Comparison of ENCODE assay signal across 18 cellular contexts in genomic region chr1:43008425-43009108, GRCh38. TPM values are rescaled to one million over a fixed set of nuclear protein-coding genes. Genes with fewer than 3 reads are reported as not detected.
DNase-seq lines count a peak whose midpoint lies in the region; ATAC-seq and TF ChIP-seq lines count a peak whose summit lies in the region.
"Had no signal": no experiment of that assay in that cellular context is flagged by ENCODE, and none has a peak within 500 bp of the region (broad histone marks: within the 10 kb centered on the region; RNA-seq: fewer than 3 reads in every experiment).

No MANE protein-coding gene starts in this region.

- H3K36me3 ChIP-seq in A673 (ENCODE audit: insufficient read depth, low read length, poor library complexity, severe bottlenecking), result no peaks in the 10 kb centered on the region

- BruUV-seq in A673 (replicated peaks; lab: Mats Ljungman, UMichigan), result no TSS peak

- peaks cover 6% of the 10 kb centered on the region for H3K27me3 Mint-ChIP-seq in neural crest cell (ENCODE audit: low read depth)
- peaks cover 18% of the 10 kb centered on the region for H3K27me3 Mint-ChIP-seq in activated CD8-positive, alpha-beta T cell treated with anti-CD3 and anti-CD28 coated beads, Interleukin-2, amount 10 ng/mL, durations not matched to agents 7 days and 5 days (ENCODE audit: low read depth)

- H3K4me3 ChIP-seq in A673 (ENCODE audit: low read depth, low read length, poor library complexity, severe bottlenecking) (no peak overlapping the region), fibroblast of villous mesenchyme (ENCODE audit: low read depth, low read length) (no peak overlapping the region)
- H3K4me3 ChIP-seq: A549 had no signal

- H3K27ac ChIP-seq in A673 (ENCODE audit: low read depth, low read length, poor library complexity, severe bottlenecking), result peak overlapping the region; percentile 9
- H3K27ac ChIP-seq: A549 had no signal

- TF ChIP-seq CTCF in A673 (conservative IDR thresholded peaks at IDR 0.05; ENCODE audit: low read depth, low read length) (no peak), fibroblast of villous mesenchyme (IDR thresholded peaks at IDR 0.05; ENCODE audit: insufficient read depth, low read depth, low read length) (no peak), neural crest cell (conservative IDR thresholded peaks at IDR 0.05) (no peak)

- POLR2A ChIA-PET in A673 (lab: Charles Lee; ENCODE audit: low non-redundant PET), result interaction anchor here (0.6 kb wide), 1 partner anchor 1818 kb away, joined by 3 read pairs; no protein-coding TSS in a partner anchor
- POLR2A ChIA-PET in activated CD8-positive, alpha-beta T cell treated with anti-CD3 and anti-CD28 coated beads, Interleukin-2, amount 10 ng/mL, durations not matched to agents 7 days and 5 days (lab: Charles Lee), result no interaction called here

- no peaks in the 10 kb centered on the region for H3K9me3 ChIP-seq in A673 (ENCODE audit: low read depth, low read length, poor library complexity, severe bottlenecking)
- H3K9me3 ChIP-seq: A549 had no signal

- H3K4me3 Mint-ChIP-seq in neural crest cell, result peak overlapping the region; percentile 52
- no peak overlapping the region for H3K4me3 Mint-ChIP-seq in activated CD8-positive, alpha-beta T cell treated with anti-CD3 and anti-CD28 coated beads, Interleukin-2, amount 10 ng/mL, durations not matched to agents 7 days and 5 days
- H3K4me3 Mint-ChIP-seq: CD8-positive, alpha-beta T cell; naive thymus-derived CD4-positive, alpha-beta T cell had no signal

- no peaks in the 10 kb centered on the region for H3K9me3 Mint-ChIP-seq in neural crest cell
- no peaks in the 10 kb centered on the region for H3K9me3 Mint-ChIP-seq in activated CD8-positive, alpha-beta T cell treated with anti-CD3 and anti-CD28 coated beads, Interleukin-2, amount 10 ng/mL, durations not matched to agents 7 days and 5 days (ENCODE audit: insufficient read depth)
- H3K9me3 Mint-ChIP-seq: CD8-positive, alpha-beta T cell; naive thymus-derived CD4-positive, alpha-beta T cell had no signal

- CTCF ChIA-PET in A673 (lab: Charles Lee), result interaction anchor here (1.0 kb wide), 1 partner anchor 65 kb away, joined by 4 read pairs; no protein-coding TSS in a partner anchor
- CTCF ChIA-PET in activated CD8-positive, alpha-beta T cell treated with anti-CD3 and anti-CD28 coated beads, Interleukin-2, amount 10 ng/mL, durations not matched to agents 7 days and 5 days (lab: Charles Lee), result no interaction called here

- ATAC-seq in HG03521 (IDR thresholded peaks at IDR 0.05; ENCODE audit: unreplicated experiment), result no peak
- ATAC-seq in activated CD8-positive, alpha-beta T cell treated with anti-CD3 and anti-CD28 coated beads, Interleukin-2, amount 10 ng/mL, durations not matched to agents 7 days and 5 days, result no peak
- ATAC-seq: A549; CD8-positive, alpha-beta T cell; left colon; naive thymus-derived CD4-positive, alpha-beta T cell; right cardiac atrium; stimulated activated naive CD8-positive, alpha-beta T cell treated with anti-CD3 and anti-CD28 coated beads, Interleukin-15, Interleukin-2, amounts not matched to agents 100 U/mL and 50 U/mL, for 24 hours had no signal

- DNase-seq in A673 (ENCODE audit: low spot score) (peak; percentile 36), NCI-H460 (ENCODE audit: extremely low read depth, low read depth) (peak; percentile 85), fibroblast of villous mesenchyme (ENCODE audit: low read depth) (peak; percentile 13), neural crest cell (ENCODE audit: low read depth, low spot score) (peak; percentile 60)
- DNase-seq in activated effector memory CD4-positive, alpha-beta T cell treated with Interleukin-2 at 50 U/mL for 16 hours, result no peak
- DNase-seq in activated CD8-positive, alpha-beta T cell treated with anti-CD3 and anti-CD28 coated beads, Interleukin-2, amount 10 ng/mL, durations not matched to agents 7 days and 5 days, result no peak
- no peak for DNase-seq in activated naive CD4-positive, alpha-beta T cell (lab: John Stamatoyannopoulos, UW)
- DNase-seq: activated CD4-positive, alpha-beta T cell treated with anti-CD3 and anti-CD28 coated beads, Interleukin-2, amount 50 U/mL, for 4 hours; CD8-positive, alpha-beta T cell; effector CD8-positive, alpha-beta T cell; foreskin melanocyte; left colon; naive thymus-derived CD4-positive, alpha-beta T cell; right cardiac atrium; Right ventricle myocardium superior; stimulated activated naive CD8-positive, alpha-beta T cell treated with anti-CD3 and anti-CD28 coated beads, Interleukin-15, Interleukin-2, amounts not matched to agents 100 U/mL and 50 U/mL, for 24 hours had no signal

- no peaks in the 10 kb centered on the region for H3K27me3 ChIP-seq in A673 (replicated peaks; ENCODE audit: insufficient read depth, low read depth, low read length, poor library complexity)

- no peaks in the 10 kb centered on the region for H3K36me3 Mint-ChIP-seq in neural crest cell (ENCODE audit: low read depth)
- H3K36me3 Mint-ChIP-seq in activated CD8-positive, alpha-beta T cell treated with anti-CD3 and anti-CD28 coated beads, Interleukin-2, amount 10 ng/mL, durations not matched to agents 7 days and 5 days (ENCODE audit: low read depth), result no peaks in the 10 kb centered on the region
- H3K36me3 Mint-ChIP-seq: CD8-positive, alpha-beta T cell; naive thymus-derived CD4-positive, alpha-beta T cell had no signal

- H3K4me1 Mint-ChIP-seq in neural crest cell, result peaks cover 60% of the 10 kb centered on the region
- peaks cover 4% of the 10 kb centered on the region for H3K4me1 Mint-ChIP-seq in activated CD8-positive, alpha-beta T cell treated with anti-CD3 and anti-CD28 coated beads, Interleukin-2, amount 10 ng/mL, durations not matched to agents 7 days and 5 days (ENCODE audit: low read depth)

- peak overlapping the region; percentile 96 for H3K27ac Mint-ChIP-seq in neural crest cell (ENCODE audit: unreplicated experiment)
- H3K27ac Mint-ChIP-seq in activated CD8-positive, alpha-beta T cell treated with anti-CD3 and anti-CD28 coated beads, Interleukin-2, amount 10 ng/mL, durations not matched to agents 7 days and 5 days, result no peak overlapping the region
- H3K27ac Mint-ChIP-seq: CD8-positive, alpha-beta T cell; naive thymus-derived CD4-positive, alpha-beta T cell had no signal

- intact Hi-C loops in A673 (cut with micrococcal nuclease; ENCODE audit: unreplicated experiment), result no loop called here

- peaks cover 22% of the 10 kb centered on the region for H3K4me1 ChIP-seq in A673 (ENCODE audit: insufficient read depth, low read length, poor library complexity, severe bottlenecking)
- H3K4me1 ChIP-seq: A549 had no signal

RNA-seq across cellular contexts. Expression of gene SLC2A1, which starts 49.9 kb away (rescaled TPM):
- total RNA-seq in A673 (2021) (36.7 and 43.2 TPM in 2 replicates), fibroblast of villous mesenchyme (90.8 and 118 TPM in 2 replicates), neural crest cell (254 and 265 TPM in 2 replicates)
- 129 and 170 TPM in 2 replicates for total RNA-seq in NCI-H460 (2014; rRNA removed; shearing (Covaris generic))
- polyA plus RNA-seq in NCI-H460 (2014; cell fraction: nucleus; rRNA removed), result 382 and 424 TPM in 2 replicates
- total RNA-seq in activated CD8-positive, alpha-beta T cell treated with anti-CD3 and anti-CD28 coated beads, Interleukin-2, amount 10 ng/mL, durations not matched to agents 7 days and 5 days, result 100 to 1,000 TPM; 113 to 123 TPM

Comparison
In these comparisons a context has a peak if more than half of its experiments do, and no peak if none do; other contexts are left out.
1. DNase-seq: peak in A673 (single experiment), NCI-H460 (single experiment), fibroblast of villous mesenchyme (single experiment) and neural crest cell (single experiment); none in activated effector memory CD4-positive, alpha-beta T cell treated with Interleukin-2 at 50 U/mL for 16 hours (single experiment), activated CD8-positive, alpha-beta T cell treated with anti-CD3 and anti-CD28 coated beads, Interleukin-2, amount 10 ng/mL, durations not matched to agents 7 days and 5 days (single experiment) and activated naive CD4-positive, alpha-beta T cell (0 of 4).